16 cellular contexts compared by ENCODE assay signal in genomic region chr2:12302691-12303090, GRCh38.
DNase-seq lines count a peak whose midpoint lies in the region; ATAC-seq, FAIRE-seq and TF ChIP-seq lines count a peak whose summit lies in the region.
"Had no signal": no experiment of that assay in that cellular context is flagged by ENCODE, and none has a peak within 500 bp of the region (broad histone marks: within the 10 kb centered on the region; RNA-seq: fewer than 3 reads in every experiment).

No MANE protein-coding gene starts in this region.

- 8% methylated on average over 3 of the region's 3 CpGs for WGBS in A549 (ENCODE audit: missing lambda C conversion rate)
- 71% methylated on average over 1 of the region's 3 CpGs for WGBS in mesenchymal stem cell

- intact Hi-C loops in CD4-positive, alpha-beta T cell (cut with DNase I, micrococcal nuclease): no loop called here
- intact Hi-C loops in Panc1 (cut with micrococcal nuclease; ENCODE audit: unreplicated experiment): no loop called here
- intact Hi-C loops in activated T-helper 2 cell treated with anti-CD3 and anti-CD28 coated beads, Interferon-gamma antibody, Interleukin-2, Interleukin-4, amounts not matched to agents 10 μg/mL and 5 μg/mL and 100 μg/mL, durations not matched to agents 14 hours and 24 hours and 36 hours (cut with micrococcal nuclease): no loop called here

- H2BK12ac ChIP-seq in mesenchymal stem cell (ENCODE audit: low read length in 2 of 2): peak overlapping the region; percentile 84

- BruUV-seq in Panc1 (replicated peaks; lab: Mats Ljungman, UMichigan): no TSS peak

- H3K9me3 ChIP-seq in A549 (no peaks in the 10 kb centered on the region; the same call in 2 of the 3 replicates), Panc1 (ENCODE audit: control insufficient read depth, insufficient read depth, low read depth, low read length) (no peaks in the 10 kb centered on the region), mesenchymal stem cell (ENCODE audit: control insufficient read depth, low read length) (no peaks in the 10 kb centered on the region)
- no peaks in the 10 kb centered on the region for H3K9me3 ChIP-seq in CD4-positive, alpha-beta T cell (ENCODE audit: control insufficient read depth, low read length)
- H3K9me3 ChIP-seq: SK-N-SH had no signal

- H3K27me3 Mint-ChIP-seq in CD4-positive, alpha-beta T cell: no peaks in the 10 kb centered on the region
- peaks cover 6% of the 10 kb centered on the region for H3K27me3 Mint-ChIP-seq in activated T-helper 2 cell treated with anti-CD3 and anti-CD28 coated beads, Interferon-gamma antibody, Interleukin-2, Interleukin-4, amounts not matched to agents 10 μg/mL and 5 μg/mL and 100 μg/mL, durations not matched to agents 14 hours and 24 hours and 36 hours (ENCODE audit: low read depth)
- H3K27me3 Mint-ChIP-seq: B cell, IgD-negative memory B cell had no signal

- H2BK5ac ChIP-seq in mesenchymal stem cell (ENCODE audit: low read depth, low read length, poor library complexity, severe bottlenecking): no peak overlapping the region

- peak overlapping the region; percentile 73 for H4K91ac ChIP-seq in mesenchymal stem cell (ENCODE audit: low read length)

- no peaks in the 10 kb centered on the region for H3K9me3 Mint-ChIP-seq in CD4-positive, alpha-beta T cell
- no peaks in the 10 kb centered on the region for H3K9me3 Mint-ChIP-seq in activated T-helper 2 cell treated with anti-CD3 and anti-CD28 coated beads, Interferon-gamma antibody, Interleukin-2, Interleukin-4, amounts not matched to agents 10 μg/mL and 5 μg/mL and 100 μg/mL, durations not matched to agents 14 hours and 24 hours and 36 hours
- H3K9me3 Mint-ChIP-seq: CD8-positive, alpha-beta T cell; IgD-negative memory B cell had no signal

- H3K4me1 ChIP-seq in A549: no peaks in the 10 kb centered on the region
- H3K4me1 ChIP-seq in Panc1 (ENCODE audit: control insufficient read depth, insufficient read depth, low read length): peaks cover 6% of the 10 kb centered on the region
- peaks cover 7% of the 10 kb centered on the region for H3K4me1 ChIP-seq in mesenchymal stem cell (ENCODE audit: control insufficient read depth, insufficient read depth, low read depth, low read length)

- peak overlapping the region in 1 of 2 experiments; percentile 39 for H3K14ac ChIP-seq in mesenchymal stem cell (ENCODE audit: low read length in 2 of 2)

- H3K4me3 ChIP-seq in A549 (no peak overlapping the region), Panc1 (ENCODE audit: low read depth in 2 of 2, low read length in 2 of 2) (no peak overlapping the region), mesenchymal stem cell (ENCODE audit: insufficient read depth in 1 of 2, low read depth in 1 of 2, low read length in 2 of 2) (no peak overlapping the region)

- H4K8ac ChIP-seq in mesenchymal stem cell (ENCODE audit: low read length): no peak overlapping the region

- no peak for ATAC-seq in A549
- ATAC-seq in CD4-positive, alpha-beta T cell (ENCODE audit: poor library complexity): no peak
- no peak for ATAC-seq in Panc1
- no peak for ATAC-seq in GM21367 (IDR thresholded peaks at IDR 0.05; ENCODE audit: unreplicated experiment)

- no peak for TF ChIP-seq POLR2A in A549 (IDR thresholded peaks at IDR 0.05; ENCODE audit: low read length)

- H3K4me3 Mint-ChIP-seq in CD4-positive, alpha-beta T cell: no peak overlapping the region
- H3K4me3 Mint-ChIP-seq in activated T-helper 2 cell treated with anti-CD3 and anti-CD28 coated beads, Interferon-gamma antibody, Interleukin-2, Interleukin-4, amounts not matched to agents 10 μg/mL and 5 μg/mL and 100 μg/mL, durations not matched to agents 14 hours and 24 hours and 36 hours (ENCODE audit: low read depth): no peak overlapping the region
- H3K4me3 Mint-ChIP-seq: B cell, IgD-negative memory B cell had no signal

- no peak for TF ChIP-seq RAD21 in A549 (conservative IDR thresholded peaks at IDR 0.05 in 1 of 2, IDR thresholded peaks at IDR 0.05 in 1 of 2)

- TF ChIP-seq CTCF in A549 (IDR thresholded peaks at IDR 0.05) (no peak), Panc1 (IDR thresholded peaks at IDR 0.05) (no peak)
- no peak for TF ChIP-seq CTCF in CD4-positive, alpha-beta T cell (IDR thresholded peaks at IDR 0.05)

- H3K18ac ChIP-seq in mesenchymal stem cell (ENCODE audit: low read depth in 1 of 2, low read length in 2 of 2): peak overlapping the region; percentile 77 to 82

- no peak overlapping the region for H3K23ac ChIP-seq in mesenchymal stem cell (ENCODE audit: low read length in 2 of 2)

- H3K36me3 ChIP-seq in Panc1 (ENCODE audit: control insufficient read depth, insufficient read depth, low read length) (no peaks in the 10 kb centered on the region), mesenchymal stem cell (ENCODE audit: control insufficient read depth in 1 of 2, insufficient read depth in 2 of 2, low read depth in 1 of 2, low read length in 2 of 2) (no peaks in the 10 kb centered on the region)

- CTCF ChIA-PET in A549 (lab: Yijun Ruan, JAX) (interaction anchor here (0.6 kb wide), 1 partner anchor 25 kb away, joined by 5 read pairs; no protein-coding TSS in a partner anchor), Panc1 (lab: Charles Lee) (no interaction called here)
- CTCF ChIA-PET in CD4-positive, alpha-beta T cell (lab: Charles Lee): no interaction called here

- H3K4me2 ChIP-seq in A549 (no peak overlapping the region), mesenchymal stem cell (ENCODE audit: low read length, poor library complexity, severe bottlenecking) (no peak overlapping the region)
- H3K4me2 ChIP-seq: SK-N-SH had no signal

- peak overlapping the region; percentile 98 for H2BK120ac ChIP-seq in mesenchymal stem cell (ENCODE audit: low read depth, low read length)

- peak overlapping the region in 1 of 2 experiments; percentile 99 for H3K4ac ChIP-seq in mesenchymal stem cell (ENCODE audit: low read depth in 1 of 2, low read length in 2 of 2)

- H2BK15ac ChIP-seq in mesenchymal stem cell (ENCODE audit: low read depth, poor library complexity, severe bottlenecking): no peak overlapping the region

- no peak overlapping the region for H2AFZ ChIP-seq in mesenchymal stem cell (ENCODE audit: low read depth, low read length)

- no peak for TF ChIP-seq EP300 in A549 (IDR thresholded peaks at IDR 0.05)

- H3K9ac ChIP-seq in mesenchymal stem cell (ENCODE audit: low read length): no peak overlapping the region
- H3K9ac ChIP-seq: SK-N-SH had no signal

- no peak overlapping the region for H2AK5ac ChIP-seq in mesenchymal stem cell (ENCODE audit: low read length, severe bottlenecking)

- no peaks in the 10 kb centered on the region for H3K36me3 Mint-ChIP-seq in CD4-positive, alpha-beta T cell (ENCODE audit: low read depth)
- no peaks in the 10 kb centered on the region for H3K36me3 Mint-ChIP-seq in activated T-helper 2 cell treated with anti-CD3 and anti-CD28 coated beads, Interferon-gamma antibody, Interleukin-2, Interleukin-4, amounts not matched to agents 10 μg/mL and 5 μg/mL and 100 μg/mL, durations not matched to agents 14 hours and 24 hours and 36 hours (ENCODE audit: low read depth)
- H3K36me3 Mint-ChIP-seq: CD8-positive, alpha-beta T cell; IgD-negative memory B cell had no signal

- no peak for FAIRE-seq in A549 (lab: Jason Lieb, UNC)

- no peak for DNase-seq in A549 (ENCODE audit: low read depth in 1 of 2, low spot score in 1 of 2)
- no peak for DNase-seq in CD4-positive, alpha-beta T cell
- no peak for DNase-seq in Panc1 (ENCODE audit: low read depth, low spot score)
- DNase-seq in mesenchymal stem cell: peak; percentile 41
- no peak for DNase-seq in activated T-helper 2 cell treated with anti-CD3 and anti-CD28 coated beads, Interferon-gamma antibody, Interleukin-2, Interleukin-4, amounts not matched to agents 10 μg/mL and 5 μg/mL and 100 μg/mL, durations not matched to agents 14 hours and 24 hours and 36 hours (ENCODE audit: low spot score)
- no peak for DNase-seq in T-helper 1 cell
- DNase-seq: NCI-H1417 treated with DMSO at 0.1 percent for 48 hours, NCI-H1930, NCI-H2171, NCI-H446, NCI-H774, SK-N-SH had no signal

- H3K79me1 ChIP-seq in mesenchymal stem cell (replicated peaks; ENCODE audit: low read length, poor library complexity, severe bottlenecking): no peaks in the 10 kb centered on the region

- H3K4me1 Mint-ChIP-seq in CD4-positive, alpha-beta T cell (ENCODE audit: low read depth): peaks cover 45% of the 10 kb centered on the region
- H3K4me1 Mint-ChIP-seq in activated T-helper 2 cell treated with anti-CD3 and anti-CD28 coated beads, Interferon-gamma antibody, Interleukin-2, Interleukin-4, amounts not matched to agents 10 μg/mL and 5 μg/mL and 100 μg/mL, durations not matched to agents 14 hours and 24 hours and 36 hours (ENCODE audit: low read depth): peaks cover 42% of the 10 kb centered on the region

- H3K27ac Mint-ChIP-seq in CD4-positive, alpha-beta T cell: peak overlapping the region; percentile 82
- no peak overlapping the region for H3K27ac Mint-ChIP-seq in activated T-helper 2 cell treated with anti-CD3 and anti-CD28 coated beads, Interferon-gamma antibody, Interleukin-2, Interleukin-4, amounts not matched to agents 10 μg/mL and 5 μg/mL and 100 μg/mL, durations not matched to agents 14 hours and 24 hours and 36 hours
- H3K27ac Mint-ChIP-seq: B cell, IgD-negative memory B cell had no signal

- no peaks in the 10 kb centered on the region for H3K27me3 ChIP-seq in CD4-positive, alpha-beta T cell (ENCODE audit: control insufficient read depth, insufficient read depth, low read length)
- H3K27me3 ChIP-seq in Panc1 (ENCODE audit: control insufficient read depth, insufficient read depth, low read length) (no peaks in the 10 kb centered on the region), mesenchymal stem cell (ENCODE audit: control insufficient read depth in 1 of 2, insufficient read depth in 1 of 2, low read length in 2 of 2) (no peaks in the 10 kb centered on the region)

- H3K27ac ChIP-seq in A549: no peak overlapping the region
- no peak overlapping the region for H3K27ac ChIP-seq in CD4-positive, alpha-beta T cell (ENCODE audit: low read depth, low read length)
- H3K27ac ChIP-seq in Panc1 (ENCODE audit: low read length): peak overlapping the region; percentile 64
- H3K27ac ChIP-seq in mesenchymal stem cell (ENCODE audit: low read length, poor library complexity, severe bottlenecking): no peak overlapping the region

- in situ Hi-C loops in Panc1 (cut with HindIII; ENCODE audit: low pct_unique_long_range_greater_than_20kb, low sequenced_read_pairs): no loop called here

- POLR2A ChIA-PET in A549 (lab: Yijun Ruan, JAX) (no interaction called here), Panc1 (lab: Charles Lee) (no interaction called here)
- POLR2A ChIA-PET in CD4-positive, alpha-beta T cell (lab: Charles Lee): interaction anchor here (0.6 to 2.6 kb wide), 6 partner anchors 9 to 554 kb away, joined by 3 to 10 read pairs (median 4); partner anchors contain the start of gene TRIB2

TF ChIP-seq in A549, 52 proteins besides CTCF, POLR2A, EP300 and RAD21:
- TF ChIP-seq EHMT2 (IDR thresholded peaks at IDR 0.05; ENCODE audit: low read depth): no peak
- no peak for TF ChIP-seq MYC (IDR thresholded peaks at IDR 0.05; ENCODE audit: borderline replicate concordance, low read length)
- no peak for TF ChIP-seq ZFP36 (IDR thresholded peaks at IDR 0.05; ENCODE audit: borderline replicate concordance, partially characterized antibody)
- TF ChIP-seq JUN (IDR thresholded peaks at IDR 0.05): no peak
- TF ChIP-seq ZC3H11A (IDR thresholded peaks at IDR 0.05): 0 out of 2 replicates have a peak, but pooled peaks have one; percentile 21
